In the genomic region with DNA sequence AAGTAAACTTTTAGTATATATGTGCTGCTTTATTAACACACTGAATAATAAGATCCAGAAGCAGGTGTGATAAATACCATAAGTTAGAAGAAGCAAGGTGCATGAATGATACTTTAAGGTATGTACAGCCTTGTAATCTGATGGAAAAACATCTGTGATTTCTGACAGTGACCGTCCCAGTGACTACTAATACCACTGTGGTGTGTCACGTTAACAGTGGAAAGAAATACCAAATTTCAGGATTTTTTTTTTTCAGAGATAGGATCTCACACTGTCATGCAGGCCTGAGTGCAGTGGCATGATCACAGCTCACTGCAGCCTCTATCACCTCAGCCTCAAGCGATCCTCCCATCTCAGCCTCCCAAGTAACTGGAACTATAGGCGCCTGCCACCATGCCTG, we compare ENCODE assay signal across 8 cellular contexts. TPM values are rescaled to one million over a fixed set of nuclear protein-coding genes. Genes with fewer than 3 reads are reported as not detected.
"Had no signal": no experiment of that assay in that cellular context is flagged by ENCODE, and none has a peak within 500 bp of the region (broad histone marks: within the 10 kb centered on the region; RNA-seq: fewer than 3 reads in every experiment).

No MANE protein-coding gene starts in this region.

- H3K4me3 ChIP-seq: GM12878 had no signal

- ATAC-seq: GM12878 had no signal

- DNase-seq: GDM1, GF-D8 had no signal

- FAIRE-seq: G401.6, GM12878, GM12891, GM12892, GM18507, GM19239 had no signal

RNA-seq across cellular contexts. Expression of a gene that starts 21.5 kb away (rescaled TPM):
- polyA plus RNA-seq: GM12878 had no signal
